In the genomic region with DNA sequence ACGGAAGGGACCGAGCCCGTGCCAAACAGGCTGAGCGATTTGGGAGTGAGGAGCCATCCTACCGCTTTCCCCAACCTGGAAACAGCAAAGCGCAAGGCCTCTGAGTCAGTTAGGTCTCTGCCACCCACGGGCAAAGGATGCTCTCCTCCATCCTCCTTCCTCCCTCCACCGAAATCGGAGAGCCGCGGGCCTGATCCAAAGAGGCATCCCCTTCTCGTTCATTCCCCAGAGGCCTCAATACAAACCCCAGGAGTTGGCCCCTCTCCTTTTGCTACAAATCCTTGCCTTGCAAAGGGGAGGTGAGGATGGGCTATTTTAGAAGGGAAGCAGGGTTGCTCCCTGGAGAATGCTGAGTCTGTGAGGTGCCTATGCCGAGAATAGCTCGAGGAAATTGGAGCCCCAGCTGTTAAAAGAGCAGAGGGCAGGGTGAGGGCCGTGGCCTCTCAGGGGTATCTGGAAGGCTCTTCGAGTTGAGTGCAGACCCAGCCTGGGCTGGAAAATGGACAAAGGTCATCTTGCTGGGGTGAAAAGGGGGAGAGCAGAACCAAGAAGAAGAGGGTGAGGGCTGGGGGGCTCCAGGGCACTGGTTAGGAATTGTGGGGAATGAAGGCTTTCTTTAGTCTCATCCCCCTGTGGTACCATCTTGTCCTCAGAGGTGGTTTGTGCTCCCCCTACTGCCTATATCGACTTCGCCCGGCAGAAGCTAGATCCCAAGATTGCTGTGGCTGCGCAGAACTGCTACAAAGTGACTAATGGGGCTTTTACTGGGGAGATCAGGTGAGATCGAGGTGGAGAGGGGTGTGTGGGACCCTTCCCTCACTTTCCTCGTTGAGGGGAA, we compare ENCODE assay signal across 8 cellular contexts. TPM values are rescaled to one million over a fixed set of nuclear protein-coding genes. Genes with fewer than 3 reads are reported as not detected.
DNase-seq lines count a peak whose midpoint lies in the region; ATAC-seq and TF ChIP-seq lines count a peak whose summit lies in the region.

No MANE protein-coding gene starts in this region.

- H3K36me3 Mint-ChIP-seq in WTC11 = peaks cover 56% of the 10 kb centered on the region

- peak overlapping the region; percentile 89 for H3K4me3 ChIP-seq in ACC112 (ENCODE audit: low read depth, low read length)
- H3K4me3 ChIP-seq in fibroblast of the aortic adventitia (ENCODE audit: low read depth, low read length) = peak overlapping the region; percentile 91
- peak overlapping the region; percentile 74 for H3K4me3 ChIP-seq in rectal smooth muscle tissue (ENCODE audit: low read length)

- H3K27ac Mint-ChIP-seq in WTC11 = peak overlapping the region; percentile 88

- H3K36me3 ChIP-seq in ACC112 (ENCODE audit: insufficient read depth, low read length) = peaks cover 12% of the 10 kb centered on the region; the same call in 1 of the 2 replicates
- H3K36me3 ChIP-seq in rectal smooth muscle tissue (ENCODE audit: control insufficient read depth, insufficient read depth, low read length) = peaks cover 24% of the 10 kb centered on the region

- H3K4me1 ChIP-seq in ACC112 (ENCODE audit: control insufficient read depth, insufficient read depth, low read length, unreplicated experiment) = peaks cover 38% of the 10 kb centered on the region
- peaks cover 20% of the 10 kb centered on the region for H3K4me1 ChIP-seq in rectal smooth muscle tissue (ENCODE audit: control insufficient read depth, insufficient read depth, low read length)

- H3K4me3 Mint-ChIP-seq in WTC11 = peak overlapping the region; percentile 89

- peaks cover 31% of the 10 kb centered on the region for H3K79me2 ChIP-seq in ACC112 (ENCODE audit: control insufficient read depth, insufficient read depth, low read length, unreplicated experiment)

- ATAC-seq in GM18873 (IDR thresholded peaks at IDR 0.05; ENCODE audit: low FRiP score, unreplicated experiment) (peak; percentile 1), WTC11 (no peak), GM21619 (IDR thresholded peaks at IDR 0.05; ENCODE audit: unreplicated experiment) (no peak), omental fat pad (ENCODE audit: low FRiP score) (no peak)

- DNase-seq in WTC11 (ENCODE audit: low spot score) (no peak), fibroblast of the aortic adventitia (ENCODE audit: low read depth) (no peak), GM19240 (ENCODE audit: insufficient read length, low spot score) (no peak), omental fat pad (ENCODE audit: low spot score) (no peak)

- TF ChIP-seq CTCF in WTC11 (IDR thresholded peaks at IDR 0.05) (no peak), fibroblast of the aortic adventitia (IDR thresholded peaks at IDR 0.05; ENCODE audit: insufficient read depth, low read length) (peak; percentile 34), omental fat pad (IDR thresholded peaks at IDR 0.05) (no peak)

- POLR2A ChIA-PET in WTC11 (lab: Charles Lee) = interaction anchor here (0.6 to 4.3 kb wide), 12 partner anchors 16 to 115 kb away, joined by 3 to 33 read pairs (median 8); partner anchors contain the start of genes ATN1, C12orf57, CDCA3 and ENO2

- no peaks in the 10 kb centered on the region for H3K27me3 Mint-ChIP-seq in WTC11 (ENCODE audit: low read depth)

- peaks cover 60% of the 10 kb centered on the region for H3K4me1 Mint-ChIP-seq in WTC11

- H3K27ac ChIP-seq in ACC112 (ENCODE audit: low read depth, low read length) (peak overlapping the region; percentile 83), rectal smooth muscle tissue (ENCODE audit: low read depth, low read length) (peak overlapping the region; percentile 99)

- peak overlapping the region; percentile 76 for H3K9ac ChIP-seq in rectal smooth muscle tissue (ENCODE audit: low read length)

- CTCF ChIA-PET in WTC11 (lab: Charles Lee) = interaction anchor here (1.1 to 8.5 kb wide), 27 partner anchors 7 to 331 kb away, joined by 3 to 181 read pairs (median 5); partner anchors contain the start of genes ATN1, C12orf57, CDCA3 and ENO2

- no peaks in the 10 kb centered on the region for H3K9me3 Mint-ChIP-seq in WTC11

- no peaks in the 10 kb centered on the region for H3K27me3 ChIP-seq in ACC112 (ENCODE audit: insufficient read depth, low read length)
- H3K27me3 ChIP-seq in rectal smooth muscle tissue (ENCODE audit: control insufficient read depth, insufficient read depth, low read length) = no peaks in the 10 kb centered on the region

- no peak overlapping the region for H2AFZ ChIP-seq in ACC112 (ENCODE audit: low read length, unreplicated experiment)

TF ChIP-seq in WTC11, 78 proteins besides CTCF, POLR2A, EP300 and RAD21:
- no peak for TF ChIP-seq PRRX2 (CRISPR knock-in tag; IDR thresholded peaks at IDR 0.05)
- no peak for TF ChIP-seq ZNF423 (CRISPR knock-in tag; IDR thresholded peaks at IDR 0.05)
- TF ChIP-seq SMAD4 (CRISPR knock-in tag; IDR thresholded peaks at IDR 0.05) = no peak
- TF ChIP-seq USF1 (CRISPR knock-in tag; IDR thresholded peaks at IDR 0.05) = no peak
- TF ChIP-seq, protein P1, sequence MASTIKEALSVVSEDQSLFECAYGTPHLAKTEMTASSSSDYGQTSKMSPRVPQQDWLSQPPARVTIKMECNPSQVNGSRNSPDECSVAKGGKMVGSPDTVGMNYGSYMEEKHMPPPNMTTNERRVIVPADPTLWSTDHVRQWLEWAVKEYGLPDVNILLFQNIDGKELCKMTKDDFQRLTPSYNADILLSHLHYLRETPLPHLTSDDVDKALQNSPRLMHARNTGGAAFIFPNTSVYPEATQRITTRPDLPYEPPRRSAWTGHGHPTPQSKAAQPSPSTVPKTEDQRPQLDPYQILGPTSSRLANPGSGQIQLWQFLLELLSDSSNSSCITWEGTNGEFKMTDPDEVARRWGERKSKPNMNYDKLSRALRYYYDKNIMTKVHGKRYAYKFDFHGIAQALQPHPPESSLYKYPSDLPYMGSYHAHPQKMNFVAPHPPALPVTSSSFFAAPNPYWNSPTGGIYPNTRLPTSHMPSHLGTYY (CRISPR knock-in tag; IDR thresholded peaks at IDR 0.05) = no peak
- TF ChIP-seq, protein P2, sequence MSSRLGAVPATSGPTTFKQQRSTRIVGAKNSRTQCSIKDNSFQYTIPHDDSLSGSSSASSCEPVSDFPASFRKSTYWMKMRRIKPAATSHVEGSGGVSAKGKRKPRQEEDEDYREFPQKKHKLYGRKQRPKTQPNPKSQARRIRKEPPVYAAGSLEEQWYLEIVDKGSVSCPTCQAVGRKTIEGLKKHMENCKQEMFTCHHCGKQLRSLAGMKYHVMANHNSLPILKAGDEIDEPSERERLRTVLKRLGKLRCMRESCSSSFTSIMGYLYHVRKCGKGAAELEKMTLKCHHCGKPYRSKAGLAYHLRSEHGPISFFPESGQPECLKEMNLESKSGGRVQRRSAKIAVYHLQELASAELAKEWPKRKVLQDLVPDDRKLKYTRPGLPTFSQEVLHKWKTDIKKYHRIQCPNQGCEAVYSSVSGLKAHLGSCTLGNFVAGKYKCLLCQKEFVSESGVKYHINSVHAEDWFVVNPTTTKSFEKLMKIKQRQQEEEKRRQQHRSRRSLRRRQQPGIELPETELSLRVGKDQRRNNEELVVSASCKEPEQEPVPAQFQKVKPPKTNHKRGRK (CRISPR knock-in tag; IDR thresholded peaks at IDR 0.05; ENCODE audit: borderline replicate concordance) = no peak
- TF ChIP-seq ZNF396 (CRISPR knock-in tag; IDR thresholded peaks at IDR 0.05; ENCODE audit: borderline replicate concordance) = no peak
- TF ChIP-seq JAZF1 (CRISPR knock-in tag; IDR thresholded peaks at IDR 0.05) = no peak
- TF ChIP-seq NR1H2 (CRISPR knock-in tag; IDR thresholded peaks at IDR 0.05) = no peak
- no peak for TF ChIP-seq NR3C1 (CRISPR knock-in tag; conservative IDR thresholded peaks at IDR 0.05; ENCODE audit: low read depth)
TF ChIP-seq in WTC11: peak in this region for 0.

RNA-seq across cellular contexts. Expression of gene TPI1, which starts 1.1 kb away (rescaled TPM):
- total RNA-seq in WTC11 (2021) (1,045 to 1,242 TPM (median 1,195 TPM) in 3 replicates), fibroblast of the aortic adventitia (ENCODE audit: low replicate concordance) (183 and 680 TPM in 2 replicates), omental fat pad (100 to 1,000 TPM; 254 to 446 (median 375) TPM)

RNA-seq across cellular contexts. Expression of gene SPSB2, which starts 4.7 kb away (rescaled TPM):
- total RNA-seq in WTC11 (2021) (21.2 to 25.5 TPM (median 22.7 TPM) in 3 replicates), fibroblast of the aortic adventitia (ENCODE audit: low replicate concordance) (3.3 and 8.0 TPM in 2 replicates), omental fat pad (1 to 10 TPM; 4.1 to 6.5 (median 5.7) TPM)

RNA-seq across cellular contexts. Expression of gene USP5, which starts 16.5 kb away (rescaled TPM):
- total RNA-seq in WTC11 (2021) (141 to 158 TPM (median 149 TPM) in 3 replicates), fibroblast of the aortic adventitia (ENCODE audit: low replicate concordance) (84.0 and 140 TPM in 2 replicates), omental fat pad (10 to 100 TPM; 33.4 to 39.4 (median 36.7) TPM)

RNA-seq across cellular contexts. Expression of gene CDCA3, which starts 17.3 kb away (rescaled TPM):
- total RNA-seq in WTC11 (2021) (47.1 to 61.8 TPM (median 49.1 TPM) in 3 replicates), fibroblast of the aortic adventitia (ENCODE audit: low replicate concordance) (23.5 TPM in 1 of 2 replicates, not detected in the other), omental fat pad (1 to 10 TPM in 2 of 4 donors, under 1 TPM in 2; 0.47 to 1.6 (median 1.1) TPM)

RNA-seq across cellular contexts. Expression of gene GNB3, which starts 27.7 kb away (rescaled TPM):
- 14.0 to 16.5 TPM (median 14.3 TPM) in 3 replicates for total RNA-seq in WTC11 (2021)
- 3.4 TPM in 2 replicates for total RNA-seq in fibroblast of the aortic adventitia (ENCODE audit: low replicate concordance)
- 1 to 10 TPM in 1 of 4 donors, under 1 TPM in 2, not detected in 1; 0.25 to 2.0 (median 0.48) TPM for total RNA-seq in omental fat pad
